In the genomic region with DNA sequence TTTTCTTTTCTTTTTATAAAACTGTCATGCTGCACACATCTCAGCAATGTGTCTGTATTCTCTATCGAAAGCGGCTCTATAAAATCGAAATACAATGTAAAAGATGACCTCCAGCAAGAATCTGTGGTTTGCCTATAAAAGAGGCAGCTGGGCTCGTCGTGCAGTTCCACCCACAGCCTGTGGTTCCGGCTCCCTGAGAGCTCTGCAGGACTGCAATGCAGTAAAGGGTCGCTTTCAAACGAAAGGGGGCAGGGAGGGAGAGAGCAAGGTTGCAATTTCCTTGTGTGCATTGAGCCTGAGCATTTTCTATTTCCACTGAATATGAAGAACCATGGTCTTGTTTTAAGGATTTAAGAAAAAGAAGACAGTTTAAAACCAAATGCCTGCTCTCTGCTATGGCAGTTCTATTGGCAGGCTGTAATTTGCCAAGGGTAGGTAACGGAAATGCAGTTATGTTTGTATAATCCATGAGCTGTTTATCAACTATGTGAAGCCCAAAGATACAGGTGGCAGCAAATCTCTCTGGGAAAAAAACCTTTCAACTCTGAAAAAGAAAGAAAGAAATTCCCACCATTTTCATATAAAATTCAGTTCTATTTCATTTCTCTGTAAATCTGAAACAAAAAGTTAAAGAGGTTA, we compare ENCODE assay signal across 9 cellular contexts.
DNase-seq lines count a peak whose midpoint lies in the region; ATAC-seq and TF ChIP-seq lines count a peak whose summit lies in the region.
"Had no signal": no experiment of that assay in that cellular context is flagged by ENCODE, and none has a peak within 500 bp of the region (broad histone marks: within the 10 kb centered on the region; RNA-seq: fewer than 3 reads in every experiment).

No MANE protein-coding gene starts in this region.

- H3K36me3 Mint-ChIP-seq in CD8-positive, alpha-beta T cell, result no peaks in the 10 kb centered on the region

- H3K9me3 Mint-ChIP-seq in CD8-positive, alpha-beta T cell, result no peaks in the 10 kb centered on the region

- no peak for DNase-seq in CD8-positive, alpha-beta T cell
- DNase-seq in H4 (ENCODE audit: low spot score) (peak; percentile 14), SHP77 (lab: John Stamatoyannopoulos, UW) (peak; percentile 39 to 73), iPS-NIHi7 (ENCODE audit: extremely low spot score) (peak; percentile 55), NCI-H526 treated with DMSO at 0.1 percent for 48 hours (lab: John Stamatoyannopoulos, UW) (no peak), NCI-H1048 (lab: John Stamatoyannopoulos, UW) (no peak), NOMO-1 treated with dmso at 0.1 percent for 144 hours (lab: John Stamatoyannopoulos, UW; ENCODE audit: unreplicated experiment) (no peak), cerebellar cortex (ENCODE audit: low spot score) (no peak)
- DNase-seq: stimulated activated CD4-positive, alpha-beta T cell treated with anti-CD3 and anti-CD28 coated beads, Interleukin-1b, Interleukin-23, amount 100 ng/mL, for 48 hours had no signal

- POLR2A ChIA-PET in CD8-positive, alpha-beta T cell (lab: Charles Lee), result no interaction called here

- H3K36me3 ChIP-seq in CD8-positive, alpha-beta T cell (ENCODE audit: insufficient read depth, low read length), result no peaks in the 10 kb centered on the region

- no peak overlapping the region for H3K27ac Mint-ChIP-seq in CD8-positive, alpha-beta T cell

- no peak for ATAC-seq in CD8-positive, alpha-beta T cell

- H3K27ac ChIP-seq in CD8-positive, alpha-beta T cell (ENCODE audit: low read depth, low read length), result no peak overlapping the region

- CTCF ChIA-PET in CD8-positive, alpha-beta T cell (lab: Charles Lee), result interaction anchor here (1.4 kb wide), 1 partner anchor 9 kb away, joined by 3 read pairs; no protein-coding TSS in a partner anchor

- H3K27me3 Mint-ChIP-seq in CD8-positive, alpha-beta T cell (ENCODE audit: low read depth), result peaks cover 9% of the 10 kb centered on the region

- intact Hi-C loops in CD8-positive, alpha-beta T cell (cut with DNase I, micrococcal nuclease), result no loop called here

- no peaks in the 10 kb centered on the region for H3K27me3 ChIP-seq in CD8-positive, alpha-beta T cell (ENCODE audit: insufficient read depth, low read length)

- H3K4me3 ChIP-seq in CD8-positive, alpha-beta T cell (ENCODE audit: low read depth, low read length), result no peak overlapping the region

- TF ChIP-seq CTCF in CD8-positive, alpha-beta T cell (IDR thresholded peaks at IDR 0.05), result no peak

- no peaks in the 10 kb centered on the region for H3K9me3 ChIP-seq in CD8-positive, alpha-beta T cell (ENCODE audit: low read length)

- peaks cover 7% of the 10 kb centered on the region for H3K4me1 Mint-ChIP-seq in CD8-positive, alpha-beta T cell (ENCODE audit: low read depth)

- H3K4me1 ChIP-seq in CD8-positive, alpha-beta T cell (ENCODE audit: insufficient read depth, low read length), result peaks cover 3% of the 10 kb centered on the region

- peak overlapping the region; percentile 8 for H3K4me3 Mint-ChIP-seq in CD8-positive, alpha-beta T cell

Comparison
In these comparisons a context has a peak if more than half of its experiments do, and no peak if none do; other contexts are left out.
1. DNase-seq: peak in H4 (single experiment), SHP77 (2 of 2) and iPS-NIHi7 (single experiment); none in CD8-positive, alpha-beta T cell (0 of 7), NCI-H526 treated with DMSO at 0.1 percent for 48 hours (single experiment), NCI-H1048 (single experiment), NOMO-1 treated with dmso at 0.1 percent for 144 hours (single experiment) and cerebellar cortex (single experiment).